7 cellular contexts compared by ENCODE assay signal in genomic region chr4:42313420-42313819, GRCh38.
DNase-seq lines count a peak whose midpoint lies in the region; ATAC-seq, FAIRE-seq and TF ChIP-seq lines count a peak whose summit lies in the region.
"Not testable (repeated sequence)": the region's sequence is repeated elsewhere in the genome, so short reads cannot be mapped to it uniquely, and the experiment has no call there.

No MANE protein-coding gene starts in this region.

- not testable (repeated sequence) for H3K23me2 ChIP-seq in H1 (ENCODE audit: low read depth, low read length)

- H3K23ac ChIP-seq in H1 (ENCODE audit: insufficient read length), result not testable (repeated sequence)

- WGBS in H1 (ENCODE audit: extremely low coverage in 1 of 2, insufficient coverage in 1 of 2, insufficient read length in 1 of 2, insufficient replicate concordance in 2 of 2, low coverage in 1 of 2, low lambda C conversion rate in 2 of 2, missing lambda C conversion rate in 1 of 2), 2 experiments, result 78% methylated on average over 6 of the region's 6 CpGs; no CpG with 5 or more reads in 1 of the 2 experiments
- 55 to 81% (median 71%) methylated on average over 6 of the region's 6 CpGs for WGBS in small intestine, 3 donors

- peak; percentile 19 for DNase-seq in HCT116 (ENCODE audit: low read depth, low spot score)
- peak; percentile 26 for DNase-seq in PC-3
- DNase-seq in H1 (ENCODE audit: low read depth in 1 of 2, low spot score in 2 of 2); mucosa of descending colon: not testable (repeated sequence)
- peak; percentile 42 for DNase-seq in kidney tubule cell (ENCODE audit: low spot score)
- peak; percentile 81 for DNase-seq in small intestine

- RAD21 ChIA-PET in HCT116 (lab: Charles Lee; ENCODE audit: low non-redundant PET in 1 of 2, low total read pairs in 2 of 2, uncharacterized antibody in 2 of 2, unreplicated experiment in 2 of 2), result not testable (repeated sequence)

- H4K20me1 ChIP-seq in HCT116 (ENCODE audit: insufficient read depth); PC-3 (ENCODE audit: low read length); H1 (replicated peaks in 1 of 2; ENCODE audit: control insufficient read depth in 1 of 2, insufficient read depth in 2 of 2, low read length in 2 of 2): not testable (repeated sequence)

- TF ChIP-seq POLR2A in HCT116 (IDR thresholded peaks at IDR 0.05; ENCODE audit: borderline replicate concordance, extremely low read depth, insufficient read depth, insufficient read length); H1 (IDR thresholded peaks at IDR 0.05; ENCODE audit: control extremely low read depth in 1 of 2, low read depth in 2 of 2, low read length in 2 of 2): not testable (repeated sequence)

- H2BK15ac ChIP-seq in H1 (ENCODE audit: low read length), result 0 out of 2 replicates have a peak overlapping the region, but pooled peaks have one; percentile 99

- H3K18ac ChIP-seq in H1 (ENCODE audit: extremely low read depth, low read length), result not testable (repeated sequence)

- H3F3A ChIP-seq in PC-3 (ENCODE audit: low read length, unreplicated experiment), result not testable (repeated sequence)

- not testable (repeated sequence) for H4K8ac ChIP-seq in H1 (ENCODE audit: extremely low read depth, insufficient read depth, low read length)

- H3K14ac ChIP-seq in H1 (ENCODE audit: insufficient read length), result not testable (repeated sequence)

- CTCF ChIA-PET in HCT116 (lab: Charles Lee); PC-3 (lab: Charles Lee): not testable (repeated sequence)
- CTCF ChIA-PET in H1 (lab: Charles Lee; ENCODE audit: partially characterized antibody), result interaction anchor here (0.7 kb wide), 1 partner anchor 18 kb away, joined by 4 read pairs; no protein-coding TSS in a partner anchor

- TF ChIP-seq EP300 in H1 (IDR thresholded peaks at IDR 0.05; ENCODE audit: borderline replicate concordance in 1 of 2, low read depth in 2 of 2, low read length in 2 of 2), result not testable (repeated sequence)

- not testable (repeated sequence) for TF ChIP-seq CTCF in HCT116 (IDR thresholded peaks at IDR 0.05 in 2 of 3, conservative IDR thresholded peaks at IDR 0.05 in 1 of 3; ENCODE audit: borderline replicate concordance in 1 of 3, insufficient read depth in 1 of 3, low read depth in 2 of 3, low read length in 2 of 3); PC-3 (conservative IDR thresholded peaks at IDR 0.05; ENCODE audit: low read depth, low read length); H1 (IDR thresholded peaks at IDR 0.05; ENCODE audit: control extremely low read depth in 1 of 3, insufficient read depth in 1 of 3, low read depth in 1 of 3, low read length in 3 of 3); mucosa of descending colon (IDR thresholded peaks at IDR 0.05)

- not testable (repeated sequence) for H3K79me2 ChIP-seq in HCT116 (ENCODE audit: insufficient read depth, low read length); PC-3 (ENCODE audit: low read length); H1 (ENCODE audit: control insufficient read depth in 1 of 2, insufficient read depth in 2 of 2, low read length in 2 of 2)

- peak overlapping the region; percentile 17; the same call in 1 of the 2 replicates for H3K4me2 ChIP-seq in HCT116 (ENCODE audit: low read length)
- H3K4me2 ChIP-seq in PC-3 (ENCODE audit: low read length), result not testable (repeated sequence)
- H3K4me2 ChIP-seq in H1 (ENCODE audit: insufficient read depth in 1 of 2, low read depth in 2 of 2, low read length in 2 of 2), result peak overlapping the region; percentile 16 to 48; a peak in 1 of 4 replicates

- not testable (repeated sequence) for H3K4me3 ChIP-seq in HCT116 (replicated peaks in 1 of 2; ENCODE audit: low read depth in 1 of 2, low read length in 2 of 2); PC-3 (ENCODE audit: low read length); H1 (ENCODE audit: extremely low read depth in 1 of 4, insufficient read depth in 2 of 4, low read depth in 3 of 4, low read length in 4 of 4); mucosa of descending colon; small intestine (ENCODE audit: low read depth in 1 of 2, low read length in 2 of 2)

- intact Hi-C loops in HCT116 (cut with micrococcal nuclease); PC-3 (cut with micrococcal nuclease); mucosa of descending colon (cut with DNase I, micrococcal nuclease): not testable (repeated sequence)

- not testable (repeated sequence) for H3K9me2 ChIP-seq in HCT116 (ENCODE audit: insufficient read depth); PC-3 (replicated peaks; ENCODE audit: low read length)

- H3K4me1 ChIP-seq in HCT116 (ENCODE audit: control insufficient read depth in 1 of 2, insufficient read depth in 2 of 2, low read length in 2 of 2); PC-3 (ENCODE audit: insufficient read depth, low read length); mucosa of descending colon (ENCODE audit: low read depth); small intestine (ENCODE audit: control insufficient read depth in 2 of 2, insufficient read depth in 1 of 2, low read depth in 1 of 2, low read length in 1 of 2): not testable (repeated sequence)
- peaks cover 11 to 24% (median 13%) of the 10 kb centered on the region in 4 experiments; a peak in 6 of 7 replicates for H3K4me1 ChIP-seq in H1 (replicated peaks in 1 of 4; ENCODE audit: control insufficient read depth in 3 of 4, insufficient read depth in 4 of 4, low read length in 3 of 4)

- H4K5ac ChIP-seq in H1 (ENCODE audit: insufficient read length, low read depth, low read length), result peak overlapping the region; percentile 62

- not testable (repeated sequence) for FAIRE-seq in H1 (lab: Jason Lieb, UNC); small intestine (lab: Jason Lieb, UNC)

- H3K27ac ChIP-seq in HCT116 (ENCODE audit: low read depth, low read length); PC-3 (ENCODE audit: low read length); H1 (ENCODE audit: low read depth, low read length); small intestine (ENCODE audit: low read depth in 1 of 2, low read length in 1 of 2): not testable (repeated sequence)

- not testable (repeated sequence) for H2BK120ac ChIP-seq in H1 (replicated peaks; ENCODE audit: low read depth, low read length)

- not testable (repeated sequence) for H2AFZ ChIP-seq in HCT116 (ENCODE audit: low read depth, low read length, poor library complexity, severe bottlenecking); PC-3 (ENCODE audit: low read length); H1 (ENCODE audit: low read length)

- not testable (repeated sequence) for H3K27me3 ChIP-seq in HCT116 (ENCODE audit: insufficient read depth, low read length); PC-3 (ENCODE audit: low read length); H1 (replicated peaks in 1 of 4; ENCODE audit: control insufficient read depth in 3 of 4, extremely low read depth in 1 of 4, insufficient read depth in 3 of 4, low read length in 3 of 4); small intestine (ENCODE audit: control insufficient read depth in 2 of 2, insufficient read depth in 2 of 2, low read length in 2 of 2)

- POLR2A ChIA-PET in HCT116 (lab: Charles Lee); PC-3 (lab: Charles Lee; ENCODE audit: unreplicated experiment): not testable (repeated sequence)
- POLR2A ChIA-PET in H1 (lab: Charles Lee; ENCODE audit: partially characterized antibody), result interaction anchor here (1.0 kb wide), 1 partner anchor 356 kb away, joined by 3 read pairs; no protein-coding TSS in a partner anchor

- H4K91ac ChIP-seq in H1 (replicated peaks; ENCODE audit: insufficient read length, low read length), result not testable (repeated sequence)

- H3K56ac ChIP-seq in H1 (replicated peaks; ENCODE audit: insufficient read length, low read depth, low read length), result not testable (repeated sequence)

- ATAC-seq in HCT116, PC-3: not testable (repeated sequence)
- peak; percentile 81 for ATAC-seq in esophagus mucosa
- peak; percentile 95 for ATAC-seq in mucosa of descending colon

- H3K79me1 ChIP-seq in H1 (ENCODE audit: low read depth, low read length), result not testable (repeated sequence)

- not testable (repeated sequence) for H2BK12ac ChIP-seq in H1 (ENCODE audit: low read depth, low read length)

- H3K4ac ChIP-seq in H1 (replicated peaks; ENCODE audit: insufficient read length, low read depth, low read length), result not testable (repeated sequence)

- 0 out of 2 replicates have a peak overlapping the region, but pooled peaks have one; percentile 9 for H2BK5ac ChIP-seq in H1 (ENCODE audit: low read depth, low read length)

- H2AK5ac ChIP-seq in H1 (ENCODE audit: low read depth, low read length), result not testable (repeated sequence)

- not testable (repeated sequence) for TF ChIP-seq RAD21 in HCT116 (IDR thresholded peaks at IDR 0.05; ENCODE audit: low read depth); H1 (IDR thresholded peaks at IDR 0.05 in 1 of 2, conservative IDR thresholded peaks at IDR 0.05 in 1 of 2; ENCODE audit: low read depth in 2 of 2, low read length in 2 of 2)

- not testable (repeated sequence) for H3K9ac ChIP-seq in HCT116 (ENCODE audit: low read length); PC-3 (ENCODE audit: low read length); H1 (replicated peaks in 1 of 4; ENCODE audit: extremely low read depth in 1 of 4, low read depth in 3 of 4, low read length in 3 of 4)

- BruUV-seq in HCT116 (replicated peaks; lab: Mats Ljungman, UMichigan); PC-3 (replicated peaks; lab: Mats Ljungman, UMichigan): not testable (repeated sequence)

- not testable (repeated sequence) for H3K9me3 ChIP-seq in HCT116 (ENCODE audit: control insufficient read depth in 1 of 2, insufficient read depth in 1 of 2, low read depth in 1 of 2, low read length in 2 of 2); PC-3 (ENCODE audit: low read length); H1 (ENCODE audit: insufficient read depth in 2 of 2, low read depth in 1 of 2, low read length in 1 of 2); mucosa of descending colon; small intestine (ENCODE audit: control insufficient read depth, low read depth)

- not testable (repeated sequence) for H3K36me3 ChIP-seq in HCT116 (ENCODE audit: control insufficient read depth in 1 of 2, insufficient read depth in 2 of 2, low read length in 2 of 2); PC-3 (ENCODE audit: low read depth, low read length); H1 (ENCODE audit: control insufficient read depth in 2 of 4, insufficient read depth in 4 of 4, low read length in 3 of 4); mucosa of descending colon (ENCODE audit: low read depth); small intestine (ENCODE audit: control insufficient read depth in 2 of 2, insufficient read depth in 2 of 2, low read length in 2 of 2)

- H2BK20ac ChIP-seq in H1 (ENCODE audit: low read length), result peak overlapping the region; percentile 89; the same call in 1 of the 2 replicates
